ENCODE assay signal across 31 cellular contexts in the genomic region with DNA sequence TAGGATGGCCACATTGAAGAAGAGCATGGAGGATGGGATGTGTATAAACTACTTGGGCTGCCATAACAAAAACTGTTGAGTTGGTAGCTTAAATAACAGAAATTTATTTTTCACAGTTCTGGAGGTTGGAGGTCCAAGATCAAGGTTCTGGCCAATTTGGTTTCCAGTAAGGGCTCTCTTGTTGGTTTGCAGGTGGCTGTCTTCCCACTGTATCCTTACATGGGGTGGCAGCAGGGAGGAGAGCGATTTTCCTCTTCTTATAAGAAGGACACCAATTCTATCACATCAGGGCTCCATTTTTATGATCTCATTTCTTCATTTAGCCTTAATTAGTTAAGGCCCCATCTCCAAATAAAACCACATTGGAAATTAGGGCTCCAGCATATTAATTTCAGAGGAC.
"Had no signal": no experiment of that assay in that cellular context is flagged by ENCODE, and none has a peak within 500 bp of the region (broad histone marks: within the 10 kb centered on the region; RNA-seq: fewer than 3 reads in every experiment).

No MANE protein-coding gene starts in this region.

- H3K9me3 ChIP-seq: MG63 had no signal

- H3K36me3 ChIP-seq: MG63 had no signal

- H3K4me3 ChIP-seq: MG63 had no signal

- H3K27me3 ChIP-seq: MG63 had no signal

- DNase-seq: Karpas-422, Kasumi-1, MG63, MM.1S, NCI-H1048, NCI-H1092, NCI-H1092 treated with DMSO at 0.1 percent for 48 hours, NCI-H1105, NCI-H1105 treated with DMSO at 0.1 percent for 48 hours, NCI-H1417, NCI-H1417 treated with DMSO at 0.1 percent for 48 hours, NCI-H1436, NCI-H1436 treated with DMSO at 0.1 percent for 48 hours, NCI-H146, NCI-H1694, NCI-H1694 treated with DMSO at 0.1 percent for 48 hours, NCI-H187, NCI-H187 treated with DMSO at 0.1 percent for 48 hours, NCI-H1930, NCI-H2029, NCI-H2029 treated with DMSO at 0.1 percent for 48 hours, NCI-H2081, NCI-H2081 treated with DMSO at 0.1 percent for 48 hours, NCI-H2107, NCI-H2171, NCI-H2227 treated with DMSO at 0.1 percent for 48 hours, NCI-H226, NCI-H345, NCI-H446 treated with DMSO at 0.1 percent for 48 hours, NCI-H510A, NCI-H510A treated with DMSO at 0.1 percent for 48 hours had no signal
